Comparison of ENCODE assay signal across 25 cellular contexts in genomic region chr14:29462271-29462670, GRCh38.
A peak's percentile ranks its signal among the peaks of the same experiment; 100 is the strongest.
DNase-seq lines count a peak whose midpoint lies in the region; ATAC-seq and TF ChIP-seq lines count a peak whose summit lies in the region.
"Had no signal": no experiment of that assay in that cellular context is flagged by ENCODE, and none has a peak within 500 bp of the region (broad histone marks: within the 10 kb centered on the region; RNA-seq: fewer than 3 reads in every experiment).

No MANE protein-coding gene starts in this region.

- no peak overlapping the region for H2AFZ ChIP-seq in osteoblast (ENCODE audit: low read length)

- peaks cover 30% of the 10 kb centered on the region for H3K4me1 Mint-ChIP-seq in progenitor cell of endocrine pancreas (ENCODE audit: low read depth)
- H3K4me1 Mint-ChIP-seq: CD8-positive, alpha-beta memory T cell; naive B cell had no signal

- H3K27me3 Mint-ChIP-seq in progenitor cell of endocrine pancreas = no peaks in the 10 kb centered on the region
- H3K27me3 Mint-ChIP-seq: CD8-positive, alpha-beta memory T cell had no signal

- no peak for ATAC-seq in GM18907 (IDR thresholded peaks at IDR 0.05; ENCODE audit: unreplicated experiment)
- ATAC-seq: activated T-cell treated with anti-CD3 and anti-CD28 coated beads, Interleukin-2, amount 50 U/mL, for 4 hours; K562; left colon had no signal

- no peaks in the 10 kb centered on the region for H3K79me2 ChIP-seq in osteoblast (ENCODE audit: insufficient read depth, low read length)

- H3K4me2 ChIP-seq in osteoblast (ENCODE audit: insufficient read depth, low read length) = no peak overlapping the region

- H3K9me3 Mint-ChIP-seq in progenitor cell of endocrine pancreas (ENCODE audit: low read depth) = no peaks in the 10 kb centered on the region

- H4K20me1 ChIP-seq in osteoblast (ENCODE audit: insufficient read depth, low read length) = no peaks in the 10 kb centered on the region

- TF ChIP-seq CTCF in osteoblast (IDR thresholded peaks at IDR 0.05; ENCODE audit: extremely low read depth, low read depth, low read length) = no peak
- TF ChIP-seq CTCF in progenitor cell of endocrine pancreas (IDR thresholded peaks at IDR 0.05; ENCODE audit: unreplicated experiment) = no peak

- H3K27ac ChIP-seq in osteoblast (ENCODE audit: low read depth, low read length) = no peak overlapping the region
- H3K27ac ChIP-seq: right atrium auricular region, spleen, thoracic aorta had no signal

- H3K27ac Mint-ChIP-seq in progenitor cell of endocrine pancreas = no peak overlapping the region
- H3K27ac Mint-ChIP-seq: CD8-positive, alpha-beta memory T cell; naive B cell had no signal

- no peaks in the 10 kb centered on the region for H3K36me3 ChIP-seq in osteoblast (ENCODE audit: insufficient read depth, low read length)
- H3K36me3 ChIP-seq: right atrium auricular region, spleen, thoracic aorta had no signal

- no peaks in the 10 kb centered on the region for H3K4me1 ChIP-seq in osteoblast (ENCODE audit: insufficient read depth, low read length)
- H3K4me1 ChIP-seq: right atrium auricular region, spleen had no signal

- H3K4me3 Mint-ChIP-seq in progenitor cell of endocrine pancreas (ENCODE audit: low read depth) = no peak overlapping the region
- H3K4me3 Mint-ChIP-seq: activated T-cell treated with anti-CD3 and anti-CD28 coated beads, Interleukin-2, amount 50 U/mL, for 4 hours; CD8-positive, alpha-beta memory T cell; naive B cell had no signal

- H3K27me3 ChIP-seq in osteoblast (ENCODE audit: insufficient read depth, low read length) = no peaks in the 10 kb centered on the region
- H3K27me3 ChIP-seq: right atrium auricular region had no signal

- no peaks in the 10 kb centered on the region for H3K36me3 Mint-ChIP-seq in progenitor cell of endocrine pancreas (ENCODE audit: insufficient read depth)
- H3K36me3 Mint-ChIP-seq: CD8-positive, alpha-beta memory T cell; naive B cell had no signal

- DNase-seq in NCI-H1105 (lab: John Stamatoyannopoulos, UW) (peak; percentile 88), NCI-H1694 treated with DMSO at 0.1 percent for 48 hours (lab: John Stamatoyannopoulos, UW) (peak; percentile 71), NCI-H446 treated with DMSO at 0.1 percent for 48 hours (lab: John Stamatoyannopoulos, UW) (peak; percentile 98), osteoblast (ENCODE audit: insufficient read length, low spot score, missing footprints) (peak; percentile 35), progenitor cell of endocrine pancreas (ENCODE audit: low spot score, unreplicated experiment) (no peak)
- DNase-seq in activated CD4-positive, alpha-beta T cell treated with anti-CD3 and anti-CD28 coated beads, Interleukin-2, amount 50 U/mL, for 48 hours = no peak
- DNase-seq: activated CD4-positive, CD25-positive, alpha-beta regulatory T cell treated with anti-CD3 and anti-CD28 coated beads, Interleukin-2, amount 50 U/mL, for 72 hours; activated CD8-positive, alpha-beta memory T cell treated with anti-CD3 and anti-CD28 coated beads for 24 hours; activated naive CD4-positive, alpha-beta T cell treated with anti-CD3 and anti-CD28 coated beads, Interleukin-2, amount 50 U/mL, for 16 hours; activated T-cell treated with anti-CD3 and anti-CD28 coated beads, Interleukin-2, amount 50 U/mL, for 4 hours; AML-193; anterior cingulate cortex; caudate nucleus; CD8-positive, alpha-beta memory T cell; left colon; naive B cell; NCI-H82; SIG-M5; spleen; stimulated activated CD4-positive, alpha-beta T cell treated with anti-CD3 and anti-CD28 coated beads, Interleukin-4, amount 100 ng/mL, for 1 hour; stimulated activated naive CD4-positive, alpha-beta T cell treated with Interleukin-2 at 50 U/mL for 16 hours had no signal

- no peak overlapping the region for H3K4me3 ChIP-seq in osteoblast (ENCODE audit: insufficient read depth, low read length)
- H3K4me3 ChIP-seq: K562, right atrium auricular region, spleen, thoracic aorta had no signal

- H3K9me3 ChIP-seq in osteoblast (ENCODE audit: low read depth, low read length) = no peaks in the 10 kb centered on the region
- H3K9me3 ChIP-seq: right atrium auricular region, spleen, thoracic aorta had no signal

Comparison
In these comparisons a context has a peak if more than half of its experiments do, and no peak if none do; other contexts are left out.
1. DNase-seq: peak in NCI-H1105 (single experiment), NCI-H1694 treated with DMSO at 0.1 percent for 48 hours (single experiment), NCI-H446 treated with DMSO at 0.1 percent for 48 hours (single experiment) and osteoblast (single experiment); none in progenitor cell of endocrine pancreas (single experiment) and activated CD4-positive, alpha-beta T cell treated with anti-CD3 and anti-CD28 coated beads, Interleukin-2, amount 50 U/mL, for 48 hours (0 of 2).